8 cellular contexts compared by ENCODE assay signal in genomic region chr11:119067371-119068222, GRCh38. TPM values are rescaled to one million over a fixed set of nuclear protein-coding genes. Genes with fewer than 3 reads are reported as not detected.
DNase-seq lines count a peak whose midpoint lies in the region; ATAC-seq and TF ChIP-seq lines count a peak whose summit lies in the region.

TSS of gene VPS11 (plus strand) at chr11:119067818. CDS start at chr11:119067824, 6 bp downstream.

- H3K27me3 Mint-ChIP-seq in activated CD4-positive, alpha-beta T cell treated with anti-CD3 and anti-CD28 coated beads for 36 hours, result no peaks in the 10 kb centered on the region

- ATAC-seq in HG03432 (IDR thresholded peaks at IDR 0.05; ENCODE audit: unreplicated experiment), result peak; percentile 93
- ATAC-seq in activated CD4-positive, alpha-beta T cell treated with anti-CD3 and anti-CD28 coated beads for 36 hours, result peak; percentile 98

- POLR2A ChIA-PET in activated CD4-positive, alpha-beta T cell treated with anti-CD3 and anti-CD28 coated beads for 36 hours (lab: Charles Lee), result interaction anchor here (0.7 to 2.0 kb wide), 10 partner anchors 11 to 51 kb away, joined by 3 to 28 read pairs (median 11); partner anchors contain the start of genes C2CD2L, DPAGT1, HMBS and HYOU1

- peak within 1 kb of the TSS; percentile 87 for H3K4me3 Mint-ChIP-seq in activated CD4-positive, alpha-beta T cell treated with anti-CD3 and anti-CD28 coated beads for 36 hours

- peak within 1 kb of the TSS; percentile 98 for H3K27ac Mint-ChIP-seq in activated CD4-positive, alpha-beta T cell treated with anti-CD3 and anti-CD28 coated beads for 36 hours

- peak; percentile 90 for TF ChIP-seq POLR2A in GM19099 (IDR thresholded peaks at IDR 0.05; ENCODE audit: extremely low read depth, insufficient read length, low read depth)

- H3K4me3 ChIP-seq in choroid plexus epithelial cell (ENCODE audit: low read depth, low read length), result peak within 1 kb of the TSS; percentile 99

- H3K36me3 Mint-ChIP-seq in activated CD4-positive, alpha-beta T cell treated with anti-CD3 and anti-CD28 coated beads for 36 hours (ENCODE audit: low read depth), result peaks cover 7% of the 10 kb centered on the region

- no peaks in the 10 kb centered on the region for H3K9me3 Mint-ChIP-seq in activated CD4-positive, alpha-beta T cell treated with anti-CD3 and anti-CD28 coated beads for 36 hours (ENCODE audit: low read depth)

- peaks cover 34% of the 10 kb centered on the region for H3K4me1 Mint-ChIP-seq in activated CD4-positive, alpha-beta T cell treated with anti-CD3 and anti-CD28 coated beads for 36 hours

- CTCF ChIA-PET in activated CD4-positive, alpha-beta T cell treated with anti-CD3 and anti-CD28 coated beads for 36 hours (lab: Charles Lee), result interaction anchor here (0.6 to 3.9 kb wide), 26 partner anchors 10 to 458 kb away, joined by 3 to 20 read pairs (median 4); partner anchors contain the start of genes C2CD2L, CBL, DPAGT1 and HMBS

- no peak for TF ChIP-seq CTCF in choroid plexus epithelial cell (conservative IDR thresholded peaks at IDR 0.05; ENCODE audit: low read depth, low read length)

- DNase-seq in AML-193 (lab: John Stamatoyannopoulos, UW) (peak; percentile 95), NCI-H524 (lab: John Stamatoyannopoulos, UW) (peak; percentile 84 to 95), choroid plexus epithelial cell (ENCODE audit: low read depth) (peak; percentile 97), kidney glomerular epithelial cell (lab: John Stamatoyannopoulos, UW) (peak; percentile 87)
- peak; percentile 100 for DNase-seq in activated CD4-positive, alpha-beta T cell treated with anti-CD3 and anti-CD28 coated beads for 36 hours
- peak; percentile 93 to 94 for DNase-seq in stimulated activated CD4-positive, alpha-beta T cell treated with anti-CD3 and anti-CD28 coated beads, Interleukin-1b, Interleukin-23, amount 100 ng/mL, for 1 hour (ENCODE audit: low read depth in 2 of 2)

- intact Hi-C loops in activated CD4-positive, alpha-beta T cell treated with anti-CD3 and anti-CD28 coated beads for 36 hours (cut with DNase I, micrococcal nuclease), result loop anchor here (1.0 to 2.0 kb wide), 14 partner anchors 10 to 271 kb away; partner anchors contain the start of genes HINFP (in 2 of the 2), HMBS (in 2 of the 2), HYOU1 (in 2 of the 2) and RPS25 (in 2 of the 2)

RNA-seq across cellular contexts. Expression of gene VPS11, which starts in this region (rescaled TPM):
- 10 to 100 TPM; 20.5 to 25.4 TPM for total RNA-seq in activated CD4-positive, alpha-beta T cell treated with anti-CD3 and anti-CD28 coated beads for 36 hours

Comparison
In these comparisons a context has a peak if more than half of its experiments do, and no peak if none do; other contexts are left out.
1. Peak in every context shown above with its lines: DNase-seq, ATAC-seq and H3K4me3 ChIP-seq.